Comparison of ENCODE assay signal across 8 cellular contexts in the genomic region with DNA sequence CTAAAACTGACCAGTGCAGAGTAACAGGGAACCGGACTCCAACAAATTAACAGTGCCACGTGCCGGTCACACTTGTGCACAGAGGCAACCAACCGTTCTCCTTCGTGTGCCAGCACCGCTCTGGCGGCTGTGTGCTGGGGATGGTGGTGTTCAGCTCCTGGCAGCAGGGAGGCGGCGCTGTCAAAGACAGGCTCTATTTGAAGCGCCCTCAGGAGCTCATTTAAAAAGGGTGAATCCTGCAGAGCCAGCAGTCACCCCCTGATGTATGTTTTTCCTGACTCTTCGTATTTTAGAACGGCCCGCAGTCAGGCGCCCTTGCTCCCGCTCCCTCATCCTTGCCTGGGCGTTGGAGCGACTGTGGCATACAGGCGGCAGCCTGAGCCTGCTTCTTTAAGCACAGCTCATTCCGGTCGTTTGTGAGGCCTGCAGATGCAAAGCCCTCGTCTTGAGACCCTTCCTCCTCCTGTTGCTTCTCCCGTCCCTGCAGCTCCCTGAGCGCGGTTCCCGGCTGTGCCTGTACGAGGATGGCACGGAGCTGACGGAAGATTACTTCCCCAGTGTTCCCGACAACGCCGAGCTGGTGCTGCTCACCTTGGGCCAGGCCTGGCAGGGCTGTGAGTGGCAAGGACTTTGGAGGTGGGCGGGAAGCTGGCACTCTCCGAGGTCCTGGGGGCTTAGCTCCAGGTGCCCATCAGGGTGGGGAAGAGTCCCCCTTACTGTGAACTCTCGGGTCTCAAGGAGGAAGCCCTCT. TPM values are rescaled to one million over a fixed set of nuclear protein-coding genes. Genes with fewer than 3 reads are reported as not detected.
A peak's percentile ranks its signal among the peaks of the same experiment; 100 is the strongest.
DNase-seq lines count a peak whose midpoint lies in the region; ATAC-seq and TF ChIP-seq lines count a peak whose summit lies in the region.

No MANE protein-coding gene starts in this region.

- H3K4me3 ChIP-seq in smooth muscle cell, result peak overlapping the region; percentile 75

- no peak overlapping the region for H3K27ac ChIP-seq in smooth muscle cell (ENCODE audit: low read depth)

- no peak overlapping the region for H2AFZ ChIP-seq in smooth muscle cell (ENCODE audit: low read depth)

- H3K9ac ChIP-seq in smooth muscle cell (ENCODE audit: low read depth), result no peak overlapping the region

- WGBS in smooth muscle cell (ENCODE audit: low lambda C conversion rate), result 65% methylated on average over 34 of the region's 34 CpGs

- no peaks in the 10 kb centered on the region for H3K9me3 ChIP-seq in smooth muscle cell (replicated peaks; ENCODE audit: low read depth)

- H4K20me1 ChIP-seq in smooth muscle cell (ENCODE audit: low read depth), result peaks cover 23% of the 10 kb centered on the region

- H3K4me2 ChIP-seq in smooth muscle cell, result peak overlapping the region; percentile 91

- peak; percentile 9 to 52 for DNase-seq in NCI-H2081 (lab: John Stamatoyannopoulos, UW)
- DNase-seq in NCI-H2081 treated with DMSO at 0.1 percent for 48 hours (lab: John Stamatoyannopoulos, UW), result no peak
- peak; percentile 67 for DNase-seq in NAMALWA (ENCODE audit: low spot score)
- peak; percentile 68 for DNase-seq in astrocyte of the hippocampus (ENCODE audit: low read depth, low spot score)
- peak; percentile 40 for DNase-seq in iris pigment epithelial cell (ENCODE audit: low read depth)
- no peak for DNase-seq in smooth muscle cell (lab: John Stamatoyannopoulos, UW; ENCODE audit: unreplicated experiment)
- no peak for DNase-seq in stimulated activated CD4-positive, alpha-beta T cell treated with anti-CD3 and anti-CD28 coated beads, Interleukin-15, amount 100 ng/mL, for 24 hours

- H3K36me3 ChIP-seq in smooth muscle cell (ENCODE audit: low read depth), result no peaks in the 10 kb centered on the region

- no peaks in the 10 kb centered on the region for H3F3A ChIP-seq in smooth muscle cell (ENCODE audit: low read depth)

- H3K4me1 ChIP-seq in smooth muscle cell (ENCODE audit: low read depth), result peaks cover 5% of the 10 kb centered on the region

- H3K79me2 ChIP-seq in smooth muscle cell (ENCODE audit: low read depth), result peaks cover 29% of the 10 kb centered on the region

- H3K27me3 ChIP-seq in smooth muscle cell (ENCODE audit: low read depth), result no peaks in the 10 kb centered on the region

- TF ChIP-seq CTCF in smooth muscle cell (IDR thresholded peaks at IDR 0.05; ENCODE audit: borderline replicate concordance, insufficient read depth, poor library complexity, severe bottlenecking), result no peak

- ATAC-seq in HG03196 (IDR thresholded peaks at IDR 0.05; ENCODE audit: unreplicated experiment), result no peak

RNA-seq across cellular contexts. Expression of a gene that starts 1.1 kb away (rescaled TPM):
- total RNA-seq in smooth muscle cell, result 3.3 and 15.6 TPM in 2 replicates
- polyA plus RNA-seq in smooth muscle cell, result 4.5 and 5.7 TPM in 2 replicates

RNA-seq across cellular contexts. Expression of a gene that starts 1.4 kb away (rescaled TPM):
- 12.6 and 16.8 TPM in 2 replicates for total RNA-seq in smooth muscle cell
- 25.4 and 30.9 TPM in 2 replicates for polyA plus RNA-seq in smooth muscle cell

RNA-seq across cellular contexts. Expression of a gene that starts 41.7 kb away (rescaled TPM):
- total RNA-seq in smooth muscle cell, result 26.0 and 34.6 TPM in 2 replicates
- 29.3 and 32.5 TPM in 2 replicates for polyA plus RNA-seq in smooth muscle cell

Comparison
In these comparisons a context has a peak if more than half of its experiments do, and no peak if none do; other contexts are left out.
1. DNase-seq: peak in NCI-H2081 (2 of 2), NAMALWA (single experiment), astrocyte of the hippocampus (single experiment) and iris pigment epithelial cell (single experiment); none in NCI-H2081 treated with DMSO at 0.1 percent for 48 hours (single experiment), smooth muscle cell (single experiment) and stimulated activated CD4-positive, alpha-beta T cell treated with anti-CD3 and anti-CD28 coated beads, Interleukin-15, amount 100 ng/mL, for 24 hours (single experiment).